9 cellular contexts compared by ENCODE assay signal in genomic region chr18:36769611-36770314, GRCh38. TPM values are rescaled to one million over a fixed set of nuclear protein-coding genes. Genes with fewer than 3 reads are reported as not detected.
DNase-seq lines count a peak whose midpoint lies in the region; ATAC-seq, FAIRE-seq and TF ChIP-seq lines count a peak whose summit lies in the region.
"Had no signal": no experiment of that assay in that cellular context is flagged by ENCODE, and none has a peak within 500 bp of the region (broad histone marks: within the 10 kb centered on the region; RNA-seq: fewer than 3 reads in every experiment).

No MANE protein-coding gene starts in this region.

- H4K20me1 ChIP-seq in SK-N-SH (ENCODE audit: insufficient read depth) (no peaks in the 10 kb centered on the region), hepatocyte (ENCODE audit: insufficient read depth, poor library complexity, severe bottlenecking) (no peaks in the 10 kb centered on the region)

- H3K9me3 ChIP-seq in SK-N-SH (no peaks in the 10 kb centered on the region), hepatocyte (ENCODE audit: low read depth) (no peaks in the 10 kb centered on the region)

- no peak overlapping the region for H2AFZ ChIP-seq in SK-N-SH (ENCODE audit: low read depth)
- H2AFZ ChIP-seq in hepatocyte, result no peak overlapping the region

- TF ChIP-seq POLR2A in GM12891 (IDR thresholded peaks at IDR 0.05; ENCODE audit: low read depth, low read length), result no peak

- H3K4me3 ChIP-seq in SK-N-SH (ENCODE audit: low read depth in 2 of 2, low read length in 1 of 2) (0 out of 4 replicates have a peak overlapping the region, but pooled peaks of 1 of the 2 experiments have one; percentile 3), hepatocyte (no peak overlapping the region)

- H3K9ac ChIP-seq in SK-N-SH, result no peak overlapping the region

- H3K27me3 ChIP-seq in SK-N-SH (ENCODE audit: insufficient read depth) (no peaks in the 10 kb centered on the region), hepatocyte (no peaks in the 10 kb centered on the region)

- H3K4me2 ChIP-seq in SK-N-SH (no peak overlapping the region), hepatocyte (no peak overlapping the region)

- H3K27ac ChIP-seq in SK-N-SH (ENCODE audit: low read depth in 2 of 2, low read length in 1 of 2) (no peak overlapping the region), hepatocyte (no peak overlapping the region)

- peak; percentile 18 for TF ChIP-seq CTCF in AG09319 (IDR thresholded peaks at IDR 0.05; ENCODE audit: low read depth, low read length)
- TF ChIP-seq CTCF in SK-N-SH (IDR thresholded peaks at IDR 0.05), result peak; percentile 30
- TF ChIP-seq CTCF in hepatocyte (IDR thresholded peaks at IDR 0.05; ENCODE audit: poor library complexity), result peak; percentile 21

- no peak for TF ChIP-seq RAD21 in SK-N-SH (IDR thresholded peaks at IDR 0.05; ENCODE audit: low read length)

- TF ChIP-seq EP300 in SK-N-SH (IDR thresholded peaks at IDR 0.05; ENCODE audit: borderline replicate concordance in 1 of 2, low read depth in 1 of 2, low read length in 1 of 2), result no peak

- ATAC-seq in GM21528 (IDR thresholded peaks at IDR 0.05; ENCODE audit: low FRiP score, unreplicated experiment), result no peak

- no peaks in the 10 kb centered on the region for H3K79me2 ChIP-seq in SK-N-SH (ENCODE audit: insufficient read depth)
- no peaks in the 10 kb centered on the region for H3K79me2 ChIP-seq in hepatocyte

- peak; percentile 45 for FAIRE-seq in GM12891 (lab: Jason Lieb, UNC)
- FAIRE-seq: GM18507 had no signal

- POLR2A ChIA-PET in SK-N-SH (lab: Yijun Ruan, JAX), result no interaction called here

- no peaks in the 10 kb centered on the region for H3F3A ChIP-seq in SK-N-SH (replicated peaks; ENCODE audit: insufficient read depth)

- 73% methylated on average over 5 of the region's 6 CpGs for WGBS in SK-N-SH (ENCODE audit: low lambda C conversion rate)
- 69% methylated on average over 6 of the region's 6 CpGs for WGBS in hepatocyte (ENCODE audit: low lambda C conversion rate, missing lambda C conversion rate)

- peaks cover 0 to 16% of the 10 kb centered on the region in 2 experiments for H3K36me3 ChIP-seq in SK-N-SH (replicated peaks in 1 of 2; ENCODE audit: control insufficient read depth in 1 of 2, insufficient read depth in 2 of 2, low read length in 1 of 2)
- no peaks in the 10 kb centered on the region for H3K36me3 ChIP-seq in hepatocyte (replicated peaks; ENCODE audit: insufficient read depth, low read depth)

- CTCF ChIA-PET in SK-N-SH (lab: Yijun Ruan, JAX), result no interaction called here

- DNase-seq in AG09319 (ENCODE audit: extremely low read depth, low read depth), result no peak
- no peak for DNase-seq in GM12891 (ENCODE audit: insufficient read length, low spot score)
- no peak for DNase-seq in SK-N-SH
- no peak for DNase-seq in hepatocyte (ENCODE audit: low spot score)
- no peak for DNase-seq in NCI-H1436 treated with DMSO at 0.1 percent for 48 hours (lab: John Stamatoyannopoulos, UW)
- no peak for DNase-seq in DMS153 treated with DMSO at 0.1 percent for 48 hours (lab: John Stamatoyannopoulos, UW; ENCODE audit: unreplicated experiment)
- no peak for DNase-seq in NCI-H774 (lab: John Stamatoyannopoulos, UW)

- no peaks in the 10 kb centered on the region for H3K9me2 ChIP-seq in SK-N-SH
- no peaks in the 10 kb centered on the region for H3K9me2 ChIP-seq in hepatocyte (replicated peaks; ENCODE audit: insufficient read depth)

- H3K4me1 ChIP-seq in SK-N-SH (ENCODE audit: control insufficient read depth in 1 of 2, insufficient read depth in 2 of 2, low read depth in 1 of 2, low read length in 1 of 2), result peaks cover 0 to 3% of the 10 kb centered on the region in 2 experiments; a peak in 2 of 4 replicates
- no peaks in the 10 kb centered on the region for H3K4me1 ChIP-seq in hepatocyte (ENCODE audit: insufficient read depth)

TF ChIP-seq in GM12891, 5 proteins besides CTCF, POLR2A, EP300 and RAD21:
- TF ChIP-seq SPI1 (IDR thresholded peaks at IDR 0.05; ENCODE audit: low read depth, low read length), result no peak
- TF ChIP-seq PAX5 (IDR thresholded peaks at IDR 0.05; ENCODE audit: insufficient read depth, low read length, severe bottlenecking), result no peak
- no peak for TF ChIP-seq TAF1 (IDR thresholded peaks at IDR 0.05; ENCODE audit: low read depth, low read length)
- no peak for TF ChIP-seq POLR2AphosphoS5 (IDR thresholded peaks at IDR 0.05; ENCODE audit: low read depth, low read length)
- no peak for TF ChIP-seq POU2F2 (IDR thresholded peaks at IDR 0.05; ENCODE audit: low read depth, low read length)

TF ChIP-seq in SK-N-SH, 30 proteins besides CTCF, POLR2A, EP300 and RAD21:
- TF ChIP-seq FOXJ3 (CRISPR knock-in tag; IDR thresholded peaks at IDR 0.05), result no peak
- no peak for TF ChIP-seq MXI1 (IDR thresholded peaks at IDR 0.05; ENCODE audit: low read depth, low read length)
- TF ChIP-seq POLR2AphosphoS5 (IDR thresholded peaks at IDR 0.05; ENCODE audit: low read depth, low read length), result no peak
- TF ChIP-seq RCOR1 (IDR thresholded peaks at IDR 0.05; ENCODE audit: low read length), result no peak
- no peak for TF ChIP-seq RXRA (IDR thresholded peaks at IDR 0.05; ENCODE audit: borderline replicate concordance, low read depth)
- TF ChIP-seq REST (IDR thresholded peaks at IDR 0.05; ENCODE audit: low read depth, low read length), result no peak
TF ChIP-seq in SK-N-SH: peak in this region for 0.

RNA-seq across cellular contexts. Expression of gene TPGS2, which starts 59.0 kb away (rescaled TPM):
- polyA plus RNA-seq in GM12891 (2012; ENCODE audit: low read depth, missing spikeins), result 29.7 TPM
- 235 and 257 TPM in 2 replicates for polyA plus RNA-seq in SK-N-SH (2012; rRNA removed)
- 216 and 284 TPM in 2 replicates for polyA plus RNA-seq in SK-N-SH (2012; cell fraction: cytosol; rRNA removed)
- 59.4 and 111 TPM in 2 replicates for polyA plus RNA-seq in SK-N-SH (2012; cell fraction: nucleus; rRNA removed)
- total RNA-seq in hepatocyte, result 57.0 and 72.4 TPM in 2 replicates
- polyA plus RNA-seq in hepatocyte, result 80.6 and 83.0 TPM in 2 replicates

RNA-seq across cellular contexts. Expression of gene KIAA1328, which starts 59.2 kb away (rescaled TPM):
- polyA plus RNA-seq in GM12891 (2012; ENCODE audit: low read depth, missing spikeins), result 2.3 TPM
- polyA plus RNA-seq in SK-N-SH (2012; rRNA removed) (2.6 and 3.3 TPM in 2 replicates), hepatocyte (3.3 and 6.8 TPM in 2 replicates)
- 2.3 and 2.9 TPM in 2 replicates for polyA plus RNA-seq in SK-N-SH (2012; cell fraction: cytosol; rRNA removed)
- 5.9 and 9.2 TPM in 2 replicates for polyA plus RNA-seq in SK-N-SH (2012; cell fraction: nucleus; rRNA removed)
- total RNA-seq in hepatocyte, result 7.2 and 12.5 TPM in 2 replicates
